ENCODE assay signal across 7 cellular contexts in genomic region chr12:124565656-124566180, GRCh38. TPM values are rescaled to one million over a fixed set of nuclear protein-coding genes. Genes with fewer than 3 reads are reported as not detected.
DNase-seq lines count a peak whose midpoint lies in the region; ATAC-seq and TF ChIP-seq lines count a peak whose summit lies in the region.

No MANE protein-coding gene starts in this region.

- H3K4me1 Mint-ChIP-seq in activated T-helper 1 cell treated with anti-CD3 and anti-CD28 coated beads, Interleukin-12 subunit alpha, Interleukin-12 subunit beta, Interleukin-2, Interleukin-4 antibody, amounts not matched to agents 30 ng/mL and 10 ng/mL and 1 ng/mL, durations not matched to agents 14 hours and 24 hours and 36 hours (ENCODE audit: low read depth), result peaks cover 24% of the 10 kb centered on the region
- H3K4me1 Mint-ChIP-seq in stimulated activated naive B cell treated with anti-CD40 and anti-IgM and Interleukin-4, amounts not matched to agents 10 μg/mL and 1 μg/mL and 100 μg/mL, for 72 hours, result peaks cover 36 to 82% of the 10 kb centered on the region in 2 donors

- no peaks in the 10 kb centered on the region for H3K9me3 Mint-ChIP-seq in activated T-helper 1 cell treated with anti-CD3 and anti-CD28 coated beads, Interleukin-12 subunit alpha, Interleukin-12 subunit beta, Interleukin-2, Interleukin-4 antibody, amounts not matched to agents 30 ng/mL and 10 ng/mL and 1 ng/mL, durations not matched to agents 14 hours and 24 hours and 36 hours
- no peaks in the 10 kb centered on the region for H3K9me3 Mint-ChIP-seq in stimulated activated naive B cell treated with anti-CD40 and anti-IgM and Interleukin-4, amounts not matched to agents 10 μg/mL and 1 μg/mL and 100 μg/mL, for 72 hours

- DNase-seq in activated T-helper 1 cell treated with anti-CD3 and anti-CD28 coated beads, Interleukin-12 subunit alpha, Interleukin-12 subunit beta, Interleukin-2, Interleukin-4 antibody, amounts not matched to agents 30 ng/mL and 10 ng/mL and 1 ng/mL, durations not matched to agents 14 hours and 24 hours and 36 hours (ENCODE audit: low spot score), result no peak
- DNase-seq in stimulated activated naive B cell treated with anti-CD40 and anti-IgM and Interleukin-4, amounts not matched to agents 10 μg/mL and 1 μg/mL and 100 μg/mL, for 72 hours, result no peak
- no peak for DNase-seq in LoVo (ENCODE audit: low spot score)

- H3K9me3 ChIP-seq in HEK293 (ENCODE audit: control insufficient read depth, insufficient read depth, low read depth, low read length), result no peaks in the 10 kb centered on the region
- H3K9me3 ChIP-seq in iPS-18a (ENCODE audit: control insufficient read depth, low read depth, low read length), result no peaks in the 10 kb centered on the region

- peak overlapping the region; percentile 92 for H3K27ac Mint-ChIP-seq in activated T-helper 1 cell treated with anti-CD3 and anti-CD28 coated beads, Interleukin-12 subunit alpha, Interleukin-12 subunit beta, Interleukin-2, Interleukin-4 antibody, amounts not matched to agents 30 ng/mL and 10 ng/mL and 1 ng/mL, durations not matched to agents 14 hours and 24 hours and 36 hours
- H3K27ac Mint-ChIP-seq in stimulated activated naive B cell treated with anti-CD40 and anti-IgM and Interleukin-4, amounts not matched to agents 10 μg/mL and 1 μg/mL and 100 μg/mL, for 72 hours, result peak overlapping the region; percentile 96

- peak overlapping the region; percentile 99; the same call in 1 of the 2 replicates for H3K27ac ChIP-seq in HEK293 (ENCODE audit: extremely low read depth, low read depth, low read length)
- no peak overlapping the region for H3K27ac ChIP-seq in iPS-18a (ENCODE audit: low read length)

- H3K27me3 ChIP-seq in iPS-18a (ENCODE audit: control insufficient read depth, insufficient read depth, low read length), result no peaks in the 10 kb centered on the region

- peak overlapping the region; percentile 94 for H3K4me3 Mint-ChIP-seq in activated T-helper 1 cell treated with anti-CD3 and anti-CD28 coated beads, Interleukin-12 subunit alpha, Interleukin-12 subunit beta, Interleukin-2, Interleukin-4 antibody, amounts not matched to agents 30 ng/mL and 10 ng/mL and 1 ng/mL, durations not matched to agents 14 hours and 24 hours and 36 hours
- H3K4me3 Mint-ChIP-seq in stimulated activated naive B cell treated with anti-CD40 and anti-IgM and Interleukin-4, amounts not matched to agents 10 μg/mL and 1 μg/mL and 100 μg/mL, for 72 hours, result peak overlapping the region; percentile 96 to 97

- CTCF ChIA-PET in HEK293 (lab: Yijun Ruan, JAX), result interaction anchor here (0.6 to 1.2 kb wide), 3 partner anchors 10 to 25 kb away, joined by 3 to 4 read pairs (median 3); no protein-coding TSS in a partner anchor

- TF ChIP-seq CTCF in HEK293 (tag by site-specific recombination; IDR thresholded peaks at IDR 0.05), result no peak

- peak overlapping the region; percentile 65 for H3K9ac ChIP-seq in iPS-18a (ENCODE audit: low read length)

- no peak for TF ChIP-seq POLR2A in GM18505 (IDR thresholded peaks at IDR 0.05; ENCODE audit: borderline replicate concordance, extremely low read depth, insufficient read depth, insufficient read length)

- POLR2A ChIA-PET in HEK293 (lab: Yijun Ruan, JAX), result interaction anchor here (0.5 to 3.0 kb wide), 4 partner anchors 14 to 496 kb away, joined by 3 to 10 read pairs (median 6); no protein-coding TSS in a partner anchor

- H3K36me3 Mint-ChIP-seq in activated T-helper 1 cell treated with anti-CD3 and anti-CD28 coated beads, Interleukin-12 subunit alpha, Interleukin-12 subunit beta, Interleukin-2, Interleukin-4 antibody, amounts not matched to agents 30 ng/mL and 10 ng/mL and 1 ng/mL, durations not matched to agents 14 hours and 24 hours and 36 hours (ENCODE audit: low read depth), result no peaks in the 10 kb centered on the region
- peaks cover 3 to 4% of the 10 kb centered on the region in 2 donors for H3K36me3 Mint-ChIP-seq in stimulated activated naive B cell treated with anti-CD40 and anti-IgM and Interleukin-4, amounts not matched to agents 10 μg/mL and 1 μg/mL and 100 μg/mL, for 72 hours

- peaks cover 3% of the 10 kb centered on the region for H3K27me3 Mint-ChIP-seq in activated T-helper 1 cell treated with anti-CD3 and anti-CD28 coated beads, Interleukin-12 subunit alpha, Interleukin-12 subunit beta, Interleukin-2, Interleukin-4 antibody, amounts not matched to agents 30 ng/mL and 10 ng/mL and 1 ng/mL, durations not matched to agents 14 hours and 24 hours and 36 hours (ENCODE audit: insufficient read depth)
- H3K27me3 Mint-ChIP-seq in stimulated activated naive B cell treated with anti-CD40 and anti-IgM and Interleukin-4, amounts not matched to agents 10 μg/mL and 1 μg/mL and 100 μg/mL, for 72 hours, result no peaks in the 10 kb centered on the region

- peaks cover 5% of the 10 kb centered on the region for H3K4me1 ChIP-seq in HEK293 (ENCODE audit: control insufficient read depth, insufficient read depth, low read length)
- H3K4me1 ChIP-seq in iPS-18a (ENCODE audit: control insufficient read depth, low read depth, low read length), result peaks cover 28% of the 10 kb centered on the region

- H3K36me3 ChIP-seq in HEK293 (ENCODE audit: control insufficient read depth in 2 of 2, insufficient read depth in 1 of 2, low read length in 2 of 2) (no peaks in the 10 kb centered on the region), iPS-18a (ENCODE audit: control insufficient read depth, low read depth, low read length) (no peaks in the 10 kb centered on the region)

- intact Hi-C loops in activated T-helper 1 cell treated with anti-CD3 and anti-CD28 coated beads, Interleukin-12 subunit alpha, Interleukin-12 subunit beta, Interleukin-2, Interleukin-4 antibody, amounts not matched to agents 30 ng/mL and 10 ng/mL and 1 ng/mL, durations not matched to agents 14 hours and 24 hours and 36 hours (cut with micrococcal nuclease), result loop anchor here (1.0 to 5.0 kb wide), 9 partner anchors 13 to 423 kb away; partner anchors contain the start of genes DHX37 and UBC

- H3K4me3 ChIP-seq in HEK293 (ENCODE audit: low read depth, low read length), result peak overlapping the region; percentile 60
- H3K4me3 ChIP-seq in iPS-18a (ENCODE audit: low read length), result peak overlapping the region; percentile 73

- ATAC-seq in stimulated activated naive B cell treated with anti-CD40 and anti-IgM and Interleukin-4, amounts not matched to agents 10 μg/mL and 1 μg/mL and 100 μg/mL, for 72 hours (replicated peaks), result no peak
- ATAC-seq in GM18868 (IDR thresholded peaks at IDR 0.05; ENCODE audit: unreplicated experiment) (no peak), GM18505 (IDR thresholded peaks at IDR 0.05; ENCODE audit: unreplicated experiment) (no peak)

TF ChIP-seq in HEK293, 187 proteins besides CTCF, POLR2A, EP300 and RAD21 (continues in another document):
- TF ChIP-seq TCF7L2 (IDR thresholded peaks at IDR 0.05; ENCODE audit: borderline replicate concordance, low read depth, low read length), result no peak
- TF ChIP-seq ZNF133 (tag by site-specific recombination; IDR thresholded peaks at IDR 0.05), result no peak
- no peak for TF ChIP-seq ZBTB11 (tag by site-specific recombination; conservative IDR thresholded peaks at IDR 0.05; ENCODE audit: low read depth)
- no peak for TF ChIP-seq ZNF416 (tag by site-specific recombination; IDR thresholded peaks at IDR 0.05)
- TF ChIP-seq ZNF37A (tag by site-specific recombination; IDR thresholded peaks at IDR 0.05), result no peak
- no peak for TF ChIP-seq ZNF76 (tag by site-specific recombination; IDR thresholded peaks at IDR 0.05; ENCODE audit: borderline replicate concordance, low read depth)

RNA-seq across cellular contexts. Expression of gene NCOR2, which starts 1.7 kb away (rescaled TPM):
- 113 and 118 TPM in 2 replicates for total RNA-seq in activated T-helper 1 cell treated with anti-CD3 and anti-CD28 coated beads, Interleukin-12 subunit alpha, Interleukin-12 subunit beta, Interleukin-2, Interleukin-4 antibody, amounts not matched to agents 30 ng/mL and 10 ng/mL and 1 ng/mL, durations not matched to agents 14 hours and 24 hours and 36 hours
